Comparison of ENCODE assay signal across 18 cellular contexts in genomic region chr11:19565639-19566038, GRCh38.
DNase-seq lines count a peak whose midpoint lies in the region; ATAC-seq and TF ChIP-seq lines count a peak whose summit lies in the region.
"Had no signal": no experiment of that assay in that cellular context is flagged by ENCODE, and none has a peak within 500 bp of the region (broad histone marks: within the 10 kb centered on the region; RNA-seq: fewer than 3 reads in every experiment).

No MANE protein-coding gene starts in this region.

- H3K27me3 Mint-ChIP-seq in brain (peaks cover 27% of the 10 kb centered on the region), neural progenitor cell (ENCODE audit: insufficient read depth, low read depth) (peaks cover 13% of the 10 kb centered on the region)

- H3F3A ChIP-seq in neural progenitor cell (ENCODE audit: low read depth), result peaks cover 5% of the 10 kb centered on the region

- TF ChIP-seq CTCF in brain (conservative IDR thresholded peaks at IDR 0.05), result no peak
- no peak for TF ChIP-seq CTCF in neural progenitor cell (IDR thresholded peaks at IDR 0.05)
- no peak for TF ChIP-seq CTCF in testis (IDR thresholded peaks at IDR 0.05)
- TF ChIP-seq CTCF in hepatocyte (IDR thresholded peaks at IDR 0.05; ENCODE audit: poor library complexity), result no peak

- H3K27me3 ChIP-seq in neural progenitor cell, result no peaks in the 10 kb centered on the region
- no peaks in the 10 kb centered on the region for H3K27me3 ChIP-seq in stomach smooth muscle (ENCODE audit: control insufficient read depth in 1 of 2, insufficient read depth in 2 of 2, low read length in 2 of 2)
- no peaks in the 10 kb centered on the region for H3K27me3 ChIP-seq in testis
- H3K27me3 ChIP-seq in hepatocyte, result no peaks in the 10 kb centered on the region
- H3K27me3 ChIP-seq: BLaER1 treated with 17β-estradiol and CSF1 and Interleukin-3, amounts not matched to agents 10 nM and 100 nM had no signal

- no peaks in the 10 kb centered on the region for H3K9me2 ChIP-seq in hepatocyte (replicated peaks; ENCODE audit: insufficient read depth)

- WGBS in testis, 2 donors, result 92 to 94% methylated on average over 7 of the region's 7 CpGs
- WGBS in hepatocyte (ENCODE audit: low lambda C conversion rate, missing lambda C conversion rate), result 93% methylated on average over 7 of the region's 7 CpGs

- no peaks in the 10 kb centered on the region for H3K36me3 ChIP-seq in neural progenitor cell
- H3K36me3 ChIP-seq in stomach smooth muscle (ENCODE audit: control insufficient read depth in 2 of 2, insufficient read depth in 2 of 2, low read length in 2 of 2), result no peaks in the 10 kb centered on the region
- H3K36me3 ChIP-seq in testis (ENCODE audit: low read depth, missing control alignments), result no peaks in the 10 kb centered on the region
- no peaks in the 10 kb centered on the region for H3K36me3 ChIP-seq in hepatocyte (replicated peaks; ENCODE audit: insufficient read depth, low read depth)
- H3K36me3 ChIP-seq: BLaER1 treated with 17β-estradiol and CSF1 and Interleukin-3, amounts not matched to agents 10 nM and 100 nM had no signal

- intact Hi-C loops in testis (cut with DNase I; ENCODE audit: low total_unique reads), result no loop called here

- H3K79me2 ChIP-seq in neural progenitor cell (ENCODE audit: low read depth) (no peaks in the 10 kb centered on the region), hepatocyte (no peaks in the 10 kb centered on the region)

- H3K9me3 ChIP-seq in neural progenitor cell (ENCODE audit: low read depth), result no peaks in the 10 kb centered on the region
- H3K9me3 ChIP-seq in stomach smooth muscle (ENCODE audit: control insufficient read depth in 2 of 2, low read length in 2 of 2), result no peaks in the 10 kb centered on the region
- no peaks in the 10 kb centered on the region for H3K9me3 ChIP-seq in testis
- no peaks in the 10 kb centered on the region for H3K9me3 ChIP-seq in hepatocyte (ENCODE audit: low read depth)

- H2AFZ ChIP-seq in neural progenitor cell (replicated peaks) (no peak overlapping the region), hepatocyte (no peak overlapping the region)

- peaks cover 26% of the 10 kb centered on the region for H3K4me1 Mint-ChIP-seq in brain
- peaks cover 13% of the 10 kb centered on the region for H3K4me1 Mint-ChIP-seq in neural progenitor cell
- H3K4me1 Mint-ChIP-seq: B cell had no signal

- H4K20me1 ChIP-seq in neural progenitor cell (ENCODE audit: low read depth), result no peaks in the 10 kb centered on the region
- H4K20me1 ChIP-seq in hepatocyte (ENCODE audit: insufficient read depth, poor library complexity, severe bottlenecking), result no peaks in the 10 kb centered on the region
- H4K20me1 ChIP-seq: BLaER1 treated with 17β-estradiol and CSF1 and Interleukin-3, amounts not matched to agents 10 nM and 100 nM had no signal

- H3K4me3 ChIP-seq in neural progenitor cell, result no peak overlapping the region
- H3K4me3 ChIP-seq in stomach smooth muscle (ENCODE audit: low read length in 2 of 2), result no peak overlapping the region
- H3K4me3 ChIP-seq in testis, result no peak overlapping the region
- H3K4me3 ChIP-seq in hepatocyte, result no peak overlapping the region
- H3K4me3 ChIP-seq: BLaER1 treated with 17β-estradiol and CSF1 and Interleukin-3, amounts not matched to agents 10 nM and 100 nM; GM12878; GM23338 had no signal

- no peaks in the 10 kb centered on the region for H3K36me3 Mint-ChIP-seq in brain
- H3K36me3 Mint-ChIP-seq in neural progenitor cell, result no peaks in the 10 kb centered on the region
- H3K36me3 Mint-ChIP-seq: CD8-positive, alpha-beta T cell had no signal

- H3K9me3 Mint-ChIP-seq in brain, result peaks cover 0 to under 1% (median 0%) of the 10 kb centered on the region in 5 experiments
- no peaks in the 10 kb centered on the region for H3K9me3 Mint-ChIP-seq in neural progenitor cell
- H3K9me3 Mint-ChIP-seq: CD8-positive, alpha-beta T cell; GM23338 had no signal

- H3K9ac ChIP-seq in neural progenitor cell (no peak overlapping the region), stomach smooth muscle (ENCODE audit: low read length in 2 of 2) (no peak overlapping the region)
- H3K9ac ChIP-seq: BLaER1 treated with 17β-estradiol and CSF1 and Interleukin-3, amounts not matched to agents 10 nM and 100 nM had no signal

- ATAC-seq in GM18519 (IDR thresholded peaks at IDR 0.05; ENCODE audit: low FRiP score, unreplicated experiment), result no peak
- ATAC-seq: CD8-positive, alpha-beta T cell; GM12878; GM23338 had no signal

- no peak overlapping the region for H3K4me3 Mint-ChIP-seq in brain
- H3K4me3 Mint-ChIP-seq in neural progenitor cell, result no peak overlapping the region
- H3K4me3 Mint-ChIP-seq: B cell; CD8-positive, alpha-beta T cell; GM23338 had no signal

- no peak for TF ChIP-seq POLR2A in testis (IDR thresholded peaks at IDR 0.05)

- H3K4me2 ChIP-seq in neural progenitor cell (no peak overlapping the region), hepatocyte (no peak overlapping the region)
- H3K4me2 ChIP-seq: BLaER1 treated with 17β-estradiol and CSF1 and Interleukin-3, amounts not matched to agents 10 nM and 100 nM; GM23338 had no signal

- H3K27ac Mint-ChIP-seq in brain, result peak overlapping the region in 3 of 5 experiments; percentile 54 to 89 (median 73)
- H3K27ac Mint-ChIP-seq in neural progenitor cell, result peak overlapping the region; percentile 6
- H3K27ac Mint-ChIP-seq: B cell; CD8-positive, alpha-beta T cell; GM23338 had no signal

- H3K4me1 ChIP-seq in neural progenitor cell, result no peaks in the 10 kb centered on the region
- H3K4me1 ChIP-seq in stomach smooth muscle (ENCODE audit: control insufficient read depth, insufficient read depth, low read length), result peaks cover 47% of the 10 kb centered on the region
- no peaks in the 10 kb centered on the region for H3K4me1 ChIP-seq in testis
- H3K4me1 ChIP-seq in hepatocyte (ENCODE audit: insufficient read depth), result no peaks in the 10 kb centered on the region
- H3K4me1 ChIP-seq: BLaER1 treated with 17β-estradiol and CSF1 and Interleukin-3, amounts not matched to agents 10 nM and 100 nM had no signal

- H3K27ac ChIP-seq in neural progenitor cell, result no peak overlapping the region
- peak overlapping the region; percentile 89 for H3K27ac ChIP-seq in stomach smooth muscle (ENCODE audit: low read length)
- H3K27ac ChIP-seq in testis, result no peak overlapping the region
- H3K27ac ChIP-seq in hepatocyte, result no peak overlapping the region
- H3K27ac ChIP-seq: BLaER1 treated with 17β-estradiol and CSF1 and Interleukin-3, amounts not matched to agents 10 nM and 100 nM had no signal

- DNase-seq in NCI-H526 (lab: John Stamatoyannopoulos, UW) (peak; percentile 82 to 87), neural progenitor cell (ENCODE audit: low spot score) (no peak), testis (no peak), hepatocyte (ENCODE audit: low spot score) (no peak)
- DNase-seq: Calu3; CD8-positive, alpha-beta T cell; DMS 273 treated with DMSO at 0.1 percent for 48 hours; DMS53; DND-41; EL; HCEC 1CT had no signal

Comparison
In these comparisons a context has a peak if more than half of its experiments do, and no peak if none do; other contexts are left out.
1. DNase-seq: peak in NCI-H526 (2 of 2); none in neural progenitor cell (single experiment), testis (single experiment) and hepatocyte (single experiment).